In genomic region chr12:66188584-66189475, GRCh38 we compare ENCODE assay signal across 8 cellular contexts. TPM values are rescaled to one million over a fixed set of nuclear protein-coding genes. Genes with fewer than 3 reads are reported as not detected.
DNase-seq lines count a peak whose midpoint lies in the region; ATAC-seq and TF ChIP-seq lines count a peak whose summit lies in the region.

Gene IRAK3, plus strand, starts transcription at chr12:66189214. Its CDS starts 86 bp downstream, at chr12:66189300.

- H3K9me3 Mint-ChIP-seq in naive thymus-derived CD8-positive, alpha-beta T cell = peaks cover 0 to 14% (median 6%) of the 10 kb centered on the region in 9 donors

- in situ Hi-C loops in KBM-7 (cut with MboI; ENCODE audit: low pct_unique_long_range_greater_than_20kb, low sequenced_read_pairs) = no loop called here

- H3K27me3 Mint-ChIP-seq in naive thymus-derived CD8-positive, alpha-beta T cell = peaks cover 46 to 71% (median 61%) of the 10 kb centered on the region in 5 donors

- H3K27ac ChIP-seq in fibroblast of lung (ENCODE audit: insufficient read depth, low read length) (peak within 1 kb of the TSS; percentile 64), tibial nerve (peak within 1 kb of the TSS; percentile 79 to 95 (median 84))

- H3K4me1 ChIP-seq in fibroblast of lung (ENCODE audit: control insufficient read depth, extremely low read depth, insufficient read depth, low read length) (no peaks in the 10 kb centered on the region), tibial nerve (peaks cover 0 to 16% (median 3%) of the 10 kb centered on the region in 4 donors)

- no peaks in the 10 kb centered on the region for H3K79me2 ChIP-seq in fibroblast of lung (ENCODE audit: control insufficient read depth, insufficient read depth, low read length)

- H3K9me3 ChIP-seq in fibroblast of lung (ENCODE audit: control insufficient read depth, insufficient read depth, low read depth, low read length) (no peaks in the 10 kb centered on the region), tibial nerve (no peaks in the 10 kb centered on the region)

- H3K4me3 ChIP-seq in GM08714 (ENCODE audit: low read length) (peak within 1 kb of the TSS; percentile 81), fibroblast of lung (replicated peaks in 1 of 4; ENCODE audit: control extremely low read depth in 1 of 4, insufficient read depth in 1 of 4, low read depth in 3 of 4, low read length in 4 of 4) (peak within 1 kb of the TSS; percentile 60 to 78 (median 70)), tibial nerve (peak within 1 kb of the TSS; percentile 40 to 64 (median 50))

- peak within 1 kb of the TSS; percentile 67 to 85 (median 82) for H3K4me3 Mint-ChIP-seq in naive thymus-derived CD8-positive, alpha-beta T cell

- peak within 1 kb of the TSS; percentile 90 for H3K4me2 ChIP-seq in fibroblast of lung (ENCODE audit: extremely low read depth, insufficient read depth, low read length)

- H4K20me1 ChIP-seq in fibroblast of lung (ENCODE audit: control insufficient read depth, extremely low read depth, insufficient read depth, low read length) = no peaks in the 10 kb centered on the region

- H3K36me3 ChIP-seq in fibroblast of lung (ENCODE audit: control insufficient read depth, insufficient read depth, low read length) (no peaks in the 10 kb centered on the region), tibial nerve (peaks cover 0 to 3% (median 0%) of the 10 kb centered on the region in 3 donors)

- TF ChIP-seq EP300 in tibial nerve (IDR thresholded peaks at IDR 0.05) = peak; percentile 97 to 98

- WGBS in tibial nerve, 2 donors = 49 to 50% methylated on average over 28 to 32 of the region's 78 CpGs

- DNase-seq in KBM-7 (peak; percentile 77), fibroblast of lung (ENCODE audit: low read depth in 2 of 2) (peak; percentile 37 to 72), tibial nerve (ENCODE audit: low spot score in 2 of 2) (peak; percentile 78 to 80), COLO829 (ENCODE audit: low spot score) (no peak)
- DNase-seq in activated CD8-positive, alpha-beta memory T cell treated with anti-CD3 and anti-CD28 coated beads, Interleukin-2, amount 50 U/mL, for 48 hours = peak; percentile 66
- peak in 9 of 10 donors; percentile 15 to 59 (median 23) for DNase-seq in naive thymus-derived CD8-positive, alpha-beta T cell

- peak; percentile 61 for ATAC-seq in GM21528 (IDR thresholded peaks at IDR 0.05; ENCODE audit: low FRiP score, unreplicated experiment)
- ATAC-seq in naive thymus-derived CD8-positive, alpha-beta T cell = peak; percentile 78 to 87

- TF ChIP-seq POLR2A in tibial nerve (IDR thresholded peaks at IDR 0.05) = peak; percentile 71 to 86

- peak within 1 kb of the TSS; percentile 62 for H3K9ac ChIP-seq in fibroblast of lung (ENCODE audit: insufficient read depth, low read length)

- H3K27ac Mint-ChIP-seq in naive thymus-derived CD8-positive, alpha-beta T cell = peak within 1 kb of the TSS in 3 of 10 donors; percentile 28 to 57 (median 53)

- peak within 1 kb of the TSS; percentile 98 for H2AFZ ChIP-seq in fibroblast of lung (ENCODE audit: low read length)

- peaks cover 2 to 31% (median 6%) of the 10 kb centered on the region in 4 donors for H3K4me1 Mint-ChIP-seq in naive thymus-derived CD8-positive, alpha-beta T cell

- POLR2A ChIA-PET in naive thymus-derived CD8-positive, alpha-beta T cell (lab: Charles Lee) = interaction anchor here (0.9 to 1.1 kb wide), 2 partner anchors 19 to 20 kb away, joined by 4 read pairs; partner anchors contain the start of gene TMBIM4

- H3K36me3 Mint-ChIP-seq in naive thymus-derived CD8-positive, alpha-beta T cell = peaks cover 2 to 11% (median 7%) of the 10 kb centered on the region in 3 donors

- H3K27me3 ChIP-seq in fibroblast of lung (ENCODE audit: control insufficient read depth, insufficient read depth, low read length) (no peaks in the 10 kb centered on the region), tibial nerve (no peaks in the 10 kb centered on the region)

- TF ChIP-seq CTCF in fibroblast of lung (conservative IDR thresholded peaks at IDR 0.05 in 1 of 2, IDR thresholded peaks at IDR 0.05 in 1 of 2; ENCODE audit: low read depth in 1 of 2, low read length in 2 of 2) (no peak), tibial nerve (IDR thresholded peaks at IDR 0.05) (peak in 1 of 5 experiments; percentile 24)

RNA-seq across cellular contexts. Expression of gene IRAK3, which starts in this region (rescaled TPM):
- total RNA-seq in fibroblast of lung = 7.4 and 11.1 TPM in 2 replicates
- polyA plus RNA-seq in fibroblast of lung = 3.2 and 4.5 TPM in 2 replicates
- polyA plus RNA-seq in fibroblast of lung (2012) = 1.1 and 2.4 TPM in 2 replicates
- polyA minus RNA-seq in fibroblast of lung (ENCODE audit: low replicate concordance) = 1.3 and 3.9 TPM in 2 replicates
- under 1 TPM; 0.14 to 0.26 TPM for total RNA-seq in naive thymus-derived CD8-positive, alpha-beta T cell
- polyA plus RNA-seq in naive thymus-derived CD8-positive, alpha-beta T cell = under 1 TPM in 2 of 3 donors, not detected in 1; 0.03 to 0.06 TPM
- total RNA-seq in tibial nerve = 10 to 100 TPM; 31.6 to 35.8 (median 33.2) TPM

Comparison
In these comparisons a context has a peak if more than half of its experiments do, and no peak if none do; other contexts are left out.
1. Peak in DNase-seq and ATAC-seq in naive thymus-derived CD8-positive, alpha-beta T cell; RNA of the gene not detected or under 1 TPM.